Comparison of ENCODE assay signal across 12 cellular contexts in the genomic region with DNA sequence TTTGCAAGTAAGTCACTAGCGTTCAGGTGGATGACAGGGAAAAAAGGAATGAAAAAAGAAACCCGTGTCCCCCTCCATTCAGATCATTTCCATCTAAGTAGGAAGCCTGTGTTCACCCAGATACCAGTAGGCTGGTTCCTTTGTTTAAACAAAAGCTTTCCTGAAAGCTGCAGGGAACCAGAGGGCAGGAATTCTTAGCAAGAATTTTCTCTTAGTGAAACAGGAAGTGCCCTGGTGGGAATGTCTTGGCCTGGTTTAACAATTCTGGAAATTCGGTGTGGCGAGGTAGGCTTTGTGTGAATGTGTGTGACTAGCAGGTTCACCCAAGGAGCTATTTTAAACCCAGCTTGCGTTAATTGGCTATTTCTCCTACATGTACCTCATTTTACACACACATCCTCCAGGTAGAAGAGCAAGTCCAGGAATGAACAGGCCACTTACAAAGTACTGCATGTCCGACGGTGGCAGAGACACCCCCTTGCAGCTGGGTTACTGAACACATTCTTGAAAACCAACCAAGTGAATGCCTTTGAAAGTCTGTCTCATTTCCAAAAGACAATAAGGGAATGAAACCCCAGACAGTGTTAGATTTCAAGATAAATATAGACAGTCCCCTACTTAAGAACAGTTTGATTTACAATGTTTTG.
A peak's percentile ranks its signal among the peaks of the same experiment; 100 is the strongest.
DNase-seq lines count a peak whose midpoint lies in the region; ATAC-seq and TF ChIP-seq lines count a peak whose summit lies in the region.
"Had no signal": no experiment of that assay in that cellular context is flagged by ENCODE, and none has a peak within 500 bp of the region (broad histone marks: within the 10 kb centered on the region; RNA-seq: fewer than 3 reads in every experiment).

No MANE protein-coding gene starts in this region.

- DNase-seq in kidney tubule cell (ENCODE audit: low spot score) (peak; percentile 43), NCI-H187 (lab: John Stamatoyannopoulos, UW) (no peak), spleen (no peak)
- no peak for DNase-seq in stimulated activated CD4-positive, alpha-beta T cell treated with anti-CD3 and anti-CD28 coated beads, Interleukin-2, amount 100 ng/mL, for 48 hours
- DNase-seq: central memory CD4-positive, alpha-beta T cell; HCEC 1CT; NCI-H2029 treated with DMSO at 0.1 percent for 48 hours; stimulated activated CD4-positive, alpha-beta T cell treated with anti-CD3 and anti-CD28 coated beads, Interleukin-1b, Interleukin-23, amount 100 ng/mL, for 48 hours had no signal

- intact Hi-C loops in dendritic cell treated with granulocyte-macrophage colony-stimulating factor and Interleukin-4, amounts not matched to agents 40 ng/mL and 50 ng/mL, for 4 days (cut with micrococcal nuclease): loop anchor here (10.0 kb wide), 1 partner anchor 68 kb away; no protein-coding TSS in a partner anchor
- intact Hi-C loops in spleen (cut with DNase I; ENCODE audit: low total_unique reads): no loop called here

- H3K4me2 ChIP-seq in skeletal muscle satellite cell (ENCODE audit: low read length): peak overlapping the region; percentile 12

- H3K27me3 ChIP-seq in HUES64 (ENCODE audit: insufficient read depth, low read length) (no peaks in the 10 kb centered on the region), skeletal muscle satellite cell (ENCODE audit: control insufficient read depth, insufficient read depth, low read length) (no peaks in the 10 kb centered on the region), spleen (replicated peaks in 1 of 7) (no peaks in the 10 kb centered on the region)

- 4% methylated on average over 7 of the region's 7 CpGs for WGBS in HUES64
- 56 to 69% (median 58%) methylated on average over 7 of the region's 7 CpGs for WGBS in spleen, 5 donors

- peaks cover 61% of the 10 kb centered on the region for H3K4me1 Mint-ChIP-seq in dendritic cell treated with granulocyte-macrophage colony-stimulating factor and Interleukin-4, amounts not matched to agents 40 ng/mL and 50 ng/mL, for 4 days (ENCODE audit: low read depth)

- H3K27me3 Mint-ChIP-seq in dendritic cell treated with granulocyte-macrophage colony-stimulating factor and Interleukin-4, amounts not matched to agents 40 ng/mL and 50 ng/mL, for 4 days: peaks cover 13% of the 10 kb centered on the region

- no peak overlapping the region for H3K4me3 Mint-ChIP-seq in dendritic cell treated with granulocyte-macrophage colony-stimulating factor and Interleukin-4, amounts not matched to agents 40 ng/mL and 50 ng/mL, for 4 days

- H3K9me3 ChIP-seq in HUES64 (ENCODE audit: insufficient read depth, low read depth, low read length): no peaks in the 10 kb centered on the region
- H3K9me3 ChIP-seq in skeletal muscle satellite cell (replicated peaks; ENCODE audit: low read length): no peaks in the 10 kb centered on the region
- no peaks in the 10 kb centered on the region for H3K9me3 ChIP-seq in spleen

- H3K27ac Mint-ChIP-seq in dendritic cell treated with granulocyte-macrophage colony-stimulating factor and Interleukin-4, amounts not matched to agents 40 ng/mL and 50 ng/mL, for 4 days: peak overlapping the region; percentile 48

- TF ChIP-seq POLR2A in spleen (IDR thresholded peaks at IDR 0.05): no peak

- no peak for TF ChIP-seq CTCF in spleen (IDR thresholded peaks at IDR 0.05 in 8 of 11, conservative IDR thresholded peaks at IDR 0.05 in 3 of 11)

- no peak for ATAC-seq in GM19395 (IDR thresholded peaks at IDR 0.05; ENCODE audit: unreplicated experiment)

- H3K4me1 ChIP-seq in HUES64 (ENCODE audit: insufficient read depth, low read length) (peaks cover 34% of the 10 kb centered on the region), skeletal muscle satellite cell (ENCODE audit: control insufficient read depth, insufficient read depth, low read length) (peaks cover 31% of the 10 kb centered on the region), spleen (peaks cover 23 to 89% (median 62%) of the 10 kb centered on the region in 6 donors)

- H3K4me3 ChIP-seq in HUES64 (ENCODE audit: low read length) (peak overlapping the region; percentile 21), skeletal muscle satellite cell (ENCODE audit: low read length) (no peak overlapping the region), spleen (no peak overlapping the region)

- no peaks in the 10 kb centered on the region for H3K9me3 Mint-ChIP-seq in dendritic cell treated with granulocyte-macrophage colony-stimulating factor and Interleukin-4, amounts not matched to agents 40 ng/mL and 50 ng/mL, for 4 days

- peaks cover 62% of the 10 kb centered on the region for H3K36me3 Mint-ChIP-seq in dendritic cell treated with granulocyte-macrophage colony-stimulating factor and Interleukin-4, amounts not matched to agents 40 ng/mL and 50 ng/mL, for 4 days (ENCODE audit: low read depth)

- H3K9ac ChIP-seq in HUES64 (ENCODE audit: low read depth, low read length) (peak overlapping the region; percentile 77), skeletal muscle satellite cell (ENCODE audit: low read depth, low read length) (no peak overlapping the region)

- peak overlapping the region; percentile 97 for H3K27ac ChIP-seq in HUES64 (ENCODE audit: low read depth, low read length)
- peak overlapping the region in 4 of 8 donors; percentile 9 to 37 (median 18) for H3K27ac ChIP-seq in spleen

- H3K36me3 ChIP-seq in HUES64 (ENCODE audit: insufficient read depth, low read length) (no peaks in the 10 kb centered on the region), skeletal muscle satellite cell (ENCODE audit: insufficient read depth, low read length) (no peaks in the 10 kb centered on the region), spleen (peaks cover 0 to 10% (median 0%) of the 10 kb centered on the region in 6 donors)
